10 cellular contexts compared by ENCODE assay signal in genomic region chr6:118558811-118559217, GRCh38. TPM values are rescaled to one million over a fixed set of nuclear protein-coding genes. Genes with fewer than 3 reads are reported as not detected.
DNase-seq lines count a peak whose midpoint lies in the region; ATAC-seq and TF ChIP-seq lines count a peak whose summit lies in the region.
"Had no signal": no experiment of that assay in that cellular context is flagged by ENCODE, and none has a peak within 500 bp of the region (broad histone marks: within the 10 kb centered on the region; RNA-seq: fewer than 3 reads in every experiment).

No MANE protein-coding gene starts in this region.

- H3K4me3 ChIP-seq in spleen: no peak overlapping the region

- no peak for TF ChIP-seq CTCF in spleen (IDR thresholded peaks at IDR 0.05 in 8 of 11, conservative IDR thresholded peaks at IDR 0.05 in 3 of 11)

- H3K9me3 ChIP-seq in spleen: no peaks in the 10 kb centered on the region

- no peaks in the 10 kb centered on the region for H3K27me3 Mint-ChIP-seq in activated T-cell treated with anti-CD3 and anti-CD28 coated beads, Interleukin-2, amount 50 U/mL, for 24 hours
- no peaks in the 10 kb centered on the region for H3K27me3 Mint-ChIP-seq in activated T-helper 17 cell treated with anti-CD3 and anti-CD28 coated beads, Interleukin-2, amount 50 U/mL, for 72 hours

- peaks cover 49% of the 10 kb centered on the region for H3K36me3 Mint-ChIP-seq in activated T-cell treated with anti-CD3 and anti-CD28 coated beads, Interleukin-2, amount 50 U/mL, for 24 hours (ENCODE audit: low read depth)
- H3K36me3 Mint-ChIP-seq in activated T-helper 17 cell treated with anti-CD3 and anti-CD28 coated beads, Interleukin-2, amount 50 U/mL, for 72 hours (ENCODE audit: low read depth): peaks cover 22% of the 10 kb centered on the region

- intact Hi-C loops in spleen (cut with DNase I; ENCODE audit: low total_unique reads): loop anchor here (10.0 kb wide), 1 partner anchor 274 kb away; no protein-coding TSS in a partner anchor

- peak overlapping the region in 7 of 8 donors; percentile 23 to 71 (median 44) for H3K27ac ChIP-seq in spleen

- no peak for TF ChIP-seq POLR2A in spleen (IDR thresholded peaks at IDR 0.05)

- H3K9me3 Mint-ChIP-seq in activated T-cell treated with anti-CD3 and anti-CD28 coated beads, Interleukin-2, amount 50 U/mL, for 24 hours: no peaks in the 10 kb centered on the region
- no peaks in the 10 kb centered on the region for H3K9me3 Mint-ChIP-seq in activated T-helper 17 cell treated with anti-CD3 and anti-CD28 coated beads, Interleukin-2, amount 50 U/mL, for 72 hours

- peak overlapping the region; percentile 45 for H3K4me3 Mint-ChIP-seq in activated T-cell treated with anti-CD3 and anti-CD28 coated beads, Interleukin-2, amount 50 U/mL, for 24 hours
- peak overlapping the region; percentile 77 for H3K4me3 Mint-ChIP-seq in activated T-helper 17 cell treated with anti-CD3 and anti-CD28 coated beads, Interleukin-2, amount 50 U/mL, for 72 hours

- no peak for DNase-seq in activated T-cell treated with anti-CD3 and anti-CD28 coated beads, Interleukin-2, amount 50 U/mL, for 24 hours
- DNase-seq in activated T-cell treated with anti-CD3 and anti-CD28 coated beads, Interleukin-2, amount 50 U/mL, for 48 hours: no peak
- DNase-seq in spleen: no peak
- DNase-seq in NCI-H1092 (lab: John Stamatoyannopoulos, UW): no peak
- DNase-seq in amygdala (lab: John Stamatoyannopoulos, UW): no peak
- DNase-seq in RKO (ENCODE audit: low spot score): no peak
- DNase-seq: glutamatergic neuron, retina had no signal

- ATAC-seq in HG03097 (IDR thresholded peaks at IDR 0.05; ENCODE audit: low FRiP score, unreplicated experiment): peak; percentile 81
- peak; percentile 93 for ATAC-seq in activated T-helper 17 cell treated with anti-CD3 and anti-CD28 coated beads, Interleukin-2, amount 50 U/mL, for 72 hours (replicated peaks)

- H3K36me3 ChIP-seq in spleen: peaks cover 0 to 9% (median 0%) of the 10 kb centered on the region in 6 donors

- H3K4me1 ChIP-seq in spleen: peaks cover 8 to 28% (median 13%) of the 10 kb centered on the region in 6 donors

- no peaks in the 10 kb centered on the region for H3K27me3 ChIP-seq in spleen (replicated peaks in 1 of 7)

- H3K4me1 Mint-ChIP-seq in activated T-cell treated with anti-CD3 and anti-CD28 coated beads, Interleukin-2, amount 50 U/mL, for 24 hours (ENCODE audit: low read depth): peaks cover 54% of the 10 kb centered on the region
- peaks cover 22% of the 10 kb centered on the region for H3K4me1 Mint-ChIP-seq in activated T-helper 17 cell treated with anti-CD3 and anti-CD28 coated beads, Interleukin-2, amount 50 U/mL, for 72 hours

- WGBS in spleen, 5 donors: 5 to 12% (median 6%) methylated on average over 4 of the region's 4 CpGs

- peak overlapping the region; percentile 83 for H3K27ac Mint-ChIP-seq in activated T-cell treated with anti-CD3 and anti-CD28 coated beads, Interleukin-2, amount 50 U/mL, for 24 hours
- H3K27ac Mint-ChIP-seq in activated T-helper 17 cell treated with anti-CD3 and anti-CD28 coated beads, Interleukin-2, amount 50 U/mL, for 72 hours: peak overlapping the region; percentile 94

RNA-seq across cellular contexts. Expression of gene PLN, which starts 10.7 kb away (rescaled TPM):
- under 1 TPM; 0.16 to 0.52 TPM for total RNA-seq in activated T-helper 17 cell treated with anti-CD3 and anti-CD28 coated beads, Interleukin-2, amount 50 U/mL, for 72 hours
- total RNA-seq in spleen: 1 to 10 TPM in 6 of 7 donors, under 1 TPM in 1; 0.43 to 3.2 (median 1.5) TPM
- 1 to 10 TPM; 2.2 to 3.9 (median 2.3) TPM for polyA plus RNA-seq in spleen
